Comparison of ENCODE assay signal across 13 cellular contexts in the genomic region with DNA sequence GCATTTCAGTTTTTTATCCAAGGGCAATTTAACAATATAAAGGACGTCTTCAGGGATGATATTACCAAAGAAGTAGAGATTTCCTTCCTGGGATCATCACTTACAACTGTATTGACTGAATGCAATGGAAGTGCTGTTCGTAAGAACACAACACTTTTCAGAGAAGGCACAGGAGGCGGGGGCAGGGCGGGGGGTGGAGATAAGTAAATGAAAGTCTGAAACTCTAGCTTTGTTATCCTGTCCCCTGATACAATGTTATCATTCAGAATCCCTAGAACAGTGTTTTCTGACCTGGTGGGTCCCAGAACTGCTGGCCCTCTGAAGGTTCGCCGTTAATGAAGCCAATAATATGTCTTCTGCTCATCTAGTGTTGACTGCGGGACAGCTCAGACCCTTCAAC.
DNase-seq lines count a peak whose midpoint lies in the region; ATAC-seq and TF ChIP-seq lines count a peak whose summit lies in the region.
"Had no signal": no experiment of that assay in that cellular context is flagged by ENCODE, and none has a peak within 500 bp of the region (broad histone marks: within the 10 kb centered on the region; RNA-seq: fewer than 3 reads in every experiment).

No MANE protein-coding gene starts in this region.

- no peak overlapping the region for H3K4me3 ChIP-seq in GM23338
- H3K4me3 ChIP-seq in H7 (ENCODE audit: insufficient read depth, low read depth, low read length) = no peak overlapping the region
- H3K4me3 ChIP-seq in neuronal stem cell (ENCODE audit: low read length in 2 of 2) = no peak overlapping the region
- H3K4me3 ChIP-seq in PC-9 = no peak overlapping the region
- H3K4me3 ChIP-seq: A549 had no signal

- H3K36me3 ChIP-seq in GM23338 (ENCODE audit: insufficient read depth) = no peaks in the 10 kb centered on the region; the same call in 1 of the 2 replicates
- H3K36me3 ChIP-seq in H7 (replicated peaks; ENCODE audit: control insufficient read depth, insufficient read depth, low read length) = no peaks in the 10 kb centered on the region; the same call in 1 of the 2 replicates
- H3K36me3 ChIP-seq in neuronal stem cell (replicated peaks in 1 of 2; ENCODE audit: control insufficient read depth in 2 of 2, insufficient read depth in 2 of 2, low read length in 2 of 2) = no peaks in the 10 kb centered on the region
- H3K36me3 ChIP-seq in PC-9 (ENCODE audit: low read depth) = no peaks in the 10 kb centered on the region

- H4K20me1 ChIP-seq in GM23338 (replicated peaks; ENCODE audit: insufficient read depth) = no peaks in the 10 kb centered on the region
- no peaks in the 10 kb centered on the region for H4K20me1 ChIP-seq in PC-9 (ENCODE audit: insufficient read depth)

- H3K27ac Mint-ChIP-seq in GM23338 = no peak overlapping the region
- H3K27ac Mint-ChIP-seq: CD14-positive monocyte; CD8-positive, alpha-beta T cell had no signal

- no peaks in the 10 kb centered on the region for H3K9me3 Mint-ChIP-seq in GM23338
- H3K9me3 Mint-ChIP-seq: CD14-positive monocyte; CD8-positive, alpha-beta T cell had no signal

- H4K8ac ChIP-seq in neuronal stem cell (ENCODE audit: low read depth, low read length) = no peak overlapping the region

- no peak for DNase-seq in GM23338 (ENCODE audit: low spot score)
- DNase-seq in H7 = peak; percentile 46
- peak; percentile 54 for DNase-seq in left kidney (ENCODE audit: low read depth, low spot score)
- DNase-seq in neuronal stem cell (ENCODE audit: low spot score) = no peak
- no peak for DNase-seq in DMS114 treated with DMSO at 0.1 percent for 48 hours (lab: John Stamatoyannopoulos, UW; ENCODE audit: unreplicated experiment)
- DNase-seq in activated effector memory CD4-positive, alpha-beta T cell treated with Interleukin-2 at 50 U/mL for 16 hours = no peak
- no peak for DNase-seq in PC-9
- DNase-seq: CD8-positive, alpha-beta T cell; COR-L47; DND-41; GDM1 had no signal

- no peak overlapping the region for H3K4ac ChIP-seq in neuronal stem cell (ENCODE audit: low read length)

- H3K14ac ChIP-seq in neuronal stem cell (ENCODE audit: low read length) = no peak overlapping the region

- CTCF ChIA-PET in PC-9 (lab: Charles Lee) = interaction anchor here (0.6 kb wide), 2 partner anchors 26 to 1644 kb away, joined by 3 to 4 read pairs; no protein-coding TSS in a partner anchor

- H3K23ac ChIP-seq in neuronal stem cell (ENCODE audit: low read depth, low read length, poor library complexity) = no peak overlapping the region

- H3K79me1 ChIP-seq in neuronal stem cell (ENCODE audit: low read depth, low read length) = no peaks in the 10 kb centered on the region

- H3K18ac ChIP-seq in neuronal stem cell (ENCODE audit: low read length) = no peak overlapping the region

- H2BK120ac ChIP-seq in neuronal stem cell (ENCODE audit: low read depth, low read length) = no peak overlapping the region

- no peak overlapping the region for H2AK5ac ChIP-seq in neuronal stem cell (ENCODE audit: low read depth, low read length)

- H3K27me3 ChIP-seq in GM23338 (ENCODE audit: insufficient read depth) (no peaks in the 10 kb centered on the region), H7 (ENCODE audit: control insufficient read depth, insufficient read depth, low read length) (no peaks in the 10 kb centered on the region), neuronal stem cell (ENCODE audit: control insufficient read depth in 3 of 3, insufficient read depth in 3 of 3, low read depth in 1 of 3, low read length in 3 of 3) (no peaks in the 10 kb centered on the region), PC-9 (ENCODE audit: insufficient read depth, low read depth) (no peaks in the 10 kb centered on the region)

- peaks cover 7% of the 10 kb centered on the region for H3K27me3 Mint-ChIP-seq in GM23338 (ENCODE audit: insufficient read depth, low read depth, poor library complexity)

- no peak for TF ChIP-seq CTCF in GM23338 (conservative IDR thresholded peaks at IDR 0.05; ENCODE audit: low read depth in 2 of 2)
- TF ChIP-seq CTCF in PC-9 (conservative IDR thresholded peaks at IDR 0.05) = no peak

- H3K9me3 ChIP-seq in neuronal stem cell (replicated peaks in 1 of 2; ENCODE audit: control insufficient read depth in 2 of 2, insufficient read depth in 1 of 2, low read depth in 1 of 2, low read length in 2 of 2) (no peaks in the 10 kb centered on the region), PC-9 (ENCODE audit: insufficient read depth, low read depth) (no peaks in the 10 kb centered on the region)
- H3K9me3 ChIP-seq: A549 had no signal

- no peak overlapping the region for H2BK5ac ChIP-seq in neuronal stem cell (ENCODE audit: low read length)

- WGBS in neuronal stem cell (ENCODE audit: extremely low coverage in 2 of 2, insufficient read length in 2 of 2, insufficient replicate concordance in 1 of 2), 2 donors = no CpG with 5 or more reads among the region's 7 CpGs

- H3F3A ChIP-seq in GM23338 (replicated peaks; ENCODE audit: low read depth) = no peaks in the 10 kb centered on the region
- no peaks in the 10 kb centered on the region for H3F3A ChIP-seq in PC-9 (ENCODE audit: insufficient read depth, low read depth)

- ATAC-seq in GM23338 = peak; percentile 47
- ATAC-seq: A549; CD8-positive, alpha-beta T cell had no signal

- H2BK12ac ChIP-seq in neuronal stem cell (ENCODE audit: low read length) = no peak overlapping the region

- no peak overlapping the region for H2BK15ac ChIP-seq in neuronal stem cell (ENCODE audit: low read length)

- POLR2A ChIA-PET in PC-9 (lab: Charles Lee; ENCODE audit: unreplicated experiment) = interaction anchor here (0.6 kb wide), 1 partner anchor 9 kb away, joined by 7 read pairs; no protein-coding TSS in a partner anchor

- H3K9ac ChIP-seq in neuronal stem cell (ENCODE audit: low read depth, low read length, poor library complexity) = no peak overlapping the region

- H4K91ac ChIP-seq in neuronal stem cell (ENCODE audit: low read depth, low read length, poor library complexity) = no peak overlapping the region

- no peak overlapping the region for H2AFZ ChIP-seq in GM23338
- peak overlapping the region; percentile 32 for H2AFZ ChIP-seq in neuronal stem cell (ENCODE audit: low read length)
- H2AFZ ChIP-seq in PC-9 = no peak overlapping the region

- BruUV-seq in PC-9 (replicated peaks; lab: Mats Ljungman, UMichigan) = no TSS peak

- H3K4me3 Mint-ChIP-seq in GM23338 = no peak overlapping the region
- H3K4me3 Mint-ChIP-seq: CD14-positive monocyte; CD8-positive, alpha-beta T cell had no signal

- H3K36me3 Mint-ChIP-seq in GM23338 (ENCODE audit: low read depth) = no peaks in the 10 kb centered on the region
- H3K36me3 Mint-ChIP-seq: CD14-positive monocyte; CD8-positive, alpha-beta T cell had no signal

- no peaks in the 10 kb centered on the region for H3K9me2 ChIP-seq in GM23338 (ENCODE audit: insufficient read depth)
- H3K9me2 ChIP-seq in PC-9 (ENCODE audit: insufficient read depth) = no peaks in the 10 kb centered on the region

- H3K79me2 ChIP-seq in GM23338 (replicated peaks; ENCODE audit: insufficient read depth) = no peaks in the 10 kb centered on the region
- H3K79me2 ChIP-seq in PC-9 (ENCODE audit: low read depth) = no peaks in the 10 kb centered on the region

- H3K4me2 ChIP-seq in GM23338 (peak overlapping the region; percentile 4; the same call in 1 of the 2 replicates), neuronal stem cell (ENCODE audit: insufficient read depth, low read length, poor library complexity, severe bottlenecking) (no peak overlapping the region), PC-9 (no peak overlapping the region)
- H3K4me2 ChIP-seq: A549 had no signal

- intact Hi-C loops in PC-9 (cut with micrococcal nuclease; ENCODE audit: unreplicated experiment) = no loop called here

- peaks cover 16% of the 10 kb centered on the region for H3K4me1 Mint-ChIP-seq in GM23338
- H3K4me1 Mint-ChIP-seq: CD14-positive monocyte had no signal

- H3K27ac ChIP-seq in GM23338 (ENCODE audit: low read depth) = no peak overlapping the region
- H3K27ac ChIP-seq in neuronal stem cell (replicated peaks; ENCODE audit: low read length) = no peak overlapping the region
- H3K27ac ChIP-seq in PC-9 = no peak overlapping the region
- H3K27ac ChIP-seq: A549 had no signal

- H3K4me1 ChIP-seq in GM23338 (ENCODE audit: insufficient read depth) (peaks cover 10% of the 10 kb centered on the region; the same call in 1 of the 2 replicates), neuronal stem cell (ENCODE audit: control insufficient read depth in 2 of 2, insufficient read depth in 1 of 2, low read depth in 1 of 2, low read length in 2 of 2) (peaks cover 5 to 8% of the 10 kb centered on the region in 2 donors), PC-9 (replicated peaks; ENCODE audit: insufficient read depth) (no peaks in the 10 kb centered on the region)

TF ChIP-seq in GM23338, 12 proteins besides CTCF, POLR2A, EP300 and RAD21:
- no peak for TF ChIP-seq EZH2phosphoT487 (IDR thresholded peaks at IDR 0.05; ENCODE audit: unreplicated experiment)

Comparison
In these comparisons a context has a peak if more than half of its experiments do, and no peak if none do; other contexts are left out.
1. DNase-seq: peak in H7 (single experiment) and left kidney (single experiment); none in GM23338 (single experiment), neuronal stem cell (single experiment), DMS114 treated with DMSO at 0.1 percent for 48 hours (single experiment), activated effector memory CD4-positive, alpha-beta T cell treated with Interleukin-2 at 50 U/mL for 16 hours (single experiment) and PC-9 (0 of 2).